In the genomic region with DNA sequence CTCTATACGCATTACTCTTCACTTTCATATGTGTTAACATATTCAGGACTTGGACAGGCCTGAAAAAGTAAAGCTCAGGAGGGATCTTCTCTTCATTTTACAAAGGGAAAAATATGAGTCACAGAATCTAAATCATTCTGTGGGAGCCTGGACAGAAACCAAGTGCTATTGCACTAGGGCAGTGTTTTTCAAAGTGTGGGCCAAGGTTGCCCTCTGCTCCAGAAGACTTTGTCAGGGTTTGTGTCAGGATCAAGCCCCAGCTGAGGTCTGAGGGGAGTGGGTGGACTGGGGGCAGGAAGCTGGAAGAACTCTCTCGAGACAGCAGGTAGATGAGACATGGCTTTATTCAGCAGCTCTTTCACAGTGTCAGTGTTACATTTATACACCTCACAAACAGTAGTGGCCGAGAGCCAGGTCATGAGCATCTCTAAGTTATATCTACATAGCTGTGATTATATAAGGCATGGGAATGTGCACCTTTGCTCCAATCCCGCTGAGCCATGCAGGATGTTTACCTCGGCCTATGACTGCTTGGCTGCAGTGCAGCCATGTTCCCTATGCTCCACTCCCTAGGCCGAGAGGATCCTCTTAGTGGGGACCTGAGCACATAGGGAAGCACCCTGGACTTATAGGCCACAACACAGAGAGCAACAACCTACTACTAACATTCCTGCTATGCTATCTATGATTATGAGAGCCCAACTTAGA, we compare ENCODE assay signal across 18 cellular contexts.
DNase-seq lines count a peak whose midpoint lies in the region; ATAC-seq and TF ChIP-seq lines count a peak whose summit lies in the region.
"Had no signal": no experiment of that assay in that cellular context is flagged by ENCODE, and none has a peak within 500 bp of the region (broad histone marks: within the 10 kb centered on the region; RNA-seq: fewer than 3 reads in every experiment).

No MANE protein-coding gene starts in this region.

- ATAC-seq in esophagus mucosa (peak; percentile 24), omental fat pad (ENCODE audit: low FRiP score) (peak; percentile 65)
- ATAC-seq: right cardiac atrium had no signal

- no peaks in the 10 kb centered on the region for H3K9me3 Mint-ChIP-seq in activated naive CD4-positive, alpha-beta T cell treated with anti-CD3 and anti-CD28 coated beads, Interleukin-2, amount 10 ng/mL, durations not matched to agents 7 days and 5 days
- H3K9me3 Mint-ChIP-seq: nephron progenitor cell had no signal

- DNase-seq in AG08395 (ENCODE audit: low spot score), result peak; percentile 52
- peak; percentile 49 for DNase-seq in RPMI7951 (ENCODE audit: low read depth)
- DNase-seq in omental fat pad (ENCODE audit: low spot score), result no peak
- DNase-seq in HuH-7 (ENCODE audit: low spot score), result no peak
- DNase-seq in activated T-cell treated with anti-CD3 and anti-CD28 coated beads, Interleukin-2, amount 50 U/mL, for 1 hour, result no peak
- DNase-seq in stimulated activated CD4-positive, alpha-beta T cell treated with anti-CD3 and anti-CD28 coated beads, Interleukin-15, amount 100 ng/mL, for 24 hours, result no peak
- DNase-seq in activated naive CD4-positive, alpha-beta T cell treated with anti-CD3 and anti-CD28 coated beads, Interleukin-2, amount 10 ng/mL, durations not matched to agents 7 days and 5 days, result no peak
- DNase-seq: effector memory CD4-positive, alpha-beta T cell; Kasumi-1; mammary epithelial cell; NCI-H146; NCI-H345; nephron progenitor cell; SHP77; stimulated activated CD4-positive, alpha-beta T cell treated with anti-CD3 and anti-CD28 coated beads, Interleukin-4, amount 100 ng/mL, for 24 hours; T-helper 2 cell had no signal

- H3K36me3 Mint-ChIP-seq in activated naive CD4-positive, alpha-beta T cell treated with anti-CD3 and anti-CD28 coated beads, Interleukin-2, amount 10 ng/mL, durations not matched to agents 7 days and 5 days, result no peaks in the 10 kb centered on the region

- H3K4me3 Mint-ChIP-seq in activated naive CD4-positive, alpha-beta T cell treated with anti-CD3 and anti-CD28 coated beads, Interleukin-2, amount 10 ng/mL, durations not matched to agents 7 days and 5 days, result no peak overlapping the region
- H3K4me3 Mint-ChIP-seq: nephron progenitor cell had no signal

- peaks cover 7% of the 10 kb centered on the region for H3K27me3 Mint-ChIP-seq in activated naive CD4-positive, alpha-beta T cell treated with anti-CD3 and anti-CD28 coated beads, Interleukin-2, amount 10 ng/mL, durations not matched to agents 7 days and 5 days

- no peak overlapping the region for H3K27ac Mint-ChIP-seq in activated naive CD4-positive, alpha-beta T cell treated with anti-CD3 and anti-CD28 coated beads, Interleukin-2, amount 10 ng/mL, durations not matched to agents 7 days and 5 days
- H3K27ac Mint-ChIP-seq: nephron progenitor cell had no signal

- TF ChIP-seq CTCF in omental fat pad (IDR thresholded peaks at IDR 0.05), result no peak

- H3K4me1 Mint-ChIP-seq in activated naive CD4-positive, alpha-beta T cell treated with anti-CD3 and anti-CD28 coated beads, Interleukin-2, amount 10 ng/mL, durations not matched to agents 7 days and 5 days, result no peaks in the 10 kb centered on the region

- CTCF ChIA-PET in activated naive CD4-positive, alpha-beta T cell treated with anti-CD3 and anti-CD28 coated beads, Interleukin-2, amount 10 ng/mL, durations not matched to agents 7 days and 5 days (lab: Charles Lee), result interaction anchor here (0.7 kb wide), 1 partner anchor 81 kb away, joined by 3 read pairs; no protein-coding TSS in a partner anchor

Comparison
In these comparisons a context has a peak if more than half of its experiments do, and no peak if none do; other contexts are left out.
1. DNase-seq: peak in AG08395 (single experiment) and RPMI7951 (single experiment); none in omental fat pad (single experiment), HuH-7 (single experiment), activated T-cell treated with anti-CD3 and anti-CD28 coated beads, Interleukin-2, amount 50 U/mL, for 1 hour (single experiment), stimulated activated CD4-positive, alpha-beta T cell treated with anti-CD3 and anti-CD28 coated beads, Interleukin-15, amount 100 ng/mL, for 24 hours (single experiment) and activated naive CD4-positive, alpha-beta T cell treated with anti-CD3 and anti-CD28 coated beads, Interleukin-2, amount 10 ng/mL, durations not matched to agents 7 days and 5 days (single experiment).